ENCODE assay signal across 12 cellular contexts in genomic region chr2:219445220-219445631, GRCh38. TPM values are rescaled to one million over a fixed set of nuclear protein-coding genes. Genes with fewer than 3 reads are reported as not detected.
DNase-seq lines count a peak whose midpoint lies in the region; ATAC-seq and TF ChIP-seq lines count a peak whose summit lies in the region.
"Had no signal": no experiment of that assay in that cellular context is flagged by ENCODE, and none has a peak within 500 bp of the region (broad histone marks: within the 10 kb centered on the region; RNA-seq: fewer than 3 reads in every experiment).

No MANE protein-coding gene starts in this region.

- peaks cover 19 to 41% of the 10 kb centered on the region in 2 experiments for H3K79me1 ChIP-seq in IMR-90 (ENCODE audit: low read depth in 1 of 2, low read length in 2 of 2)

- POLR2A ChIA-PET in IMR-90 (lab: Charles Lee; ENCODE audit: unreplicated experiment), result no interaction called here

- in situ Hi-C loops in IMR-90 (cut with MboI; ENCODE audit: low sequenced_read_pairs), result no loop called here

- DNase-seq in IMR-90 (no peak), hepatocyte (ENCODE audit: low spot score) (no peak), stomach (no peak), globus pallidus (ENCODE audit: low spot score) (no peak)
- no peak for DNase-seq in stimulated activated naive CD8-positive, alpha-beta T cell treated with anti-CD3 and anti-CD28 coated beads, Interleukin-15, amount 100 ng/mL, for 72 hours
- no peak for DNase-seq in central memory CD4-positive, alpha-beta T cell
- no peak for DNase-seq in effector memory CD8-positive, alpha-beta T cell
- DNase-seq: activated CD4-positive, alpha-beta T cell treated with anti-CD3 and anti-CD28 coated beads, Interleukin-2, amount 10 ng/mL, durations not matched to agents 7 days and 5 days; activated T-cell treated with anti-CD3 and anti-CD28 coated beads, Interleukin-2, amount 50 U/mL, for 4 hours; NCI-H1048; stimulated activated naive CD4-positive, alpha-beta T cell treated with Interleukin-2 at 50 U/mL for 16 hours had no signal

- H3K56ac ChIP-seq in IMR-90 (ENCODE audit: extremely low read depth, insufficient read depth, low read length), result no peak overlapping the region

- dilution Hi-C loops in IMR-90 (cut with HindIII; ENCODE audit: low sequenced_read_pairs, unreplicated experiment), result no loop called here

- peak overlapping the region; percentile 34 for H2AFZ ChIP-seq in IMR-90 (replicated peaks; ENCODE audit: low read length, poor library complexity)
- H2AFZ ChIP-seq in hepatocyte, result no peak overlapping the region

- intact Hi-C loops in IMR-90 (cut with micrococcal nuclease), result no loop called here
- intact Hi-C loops in stomach (cut with DNase I; ENCODE audit: low total_unique reads), result no loop called here

- H3K27ac Mint-ChIP-seq in brain, result peak overlapping the region; percentile 90 to 98 (median 96)
- H3K27ac Mint-ChIP-seq in stimulated activated naive CD8-positive, alpha-beta T cell treated with anti-CD3 and anti-CD28 coated beads, Interleukin-15, amount 100 ng/mL, for 72 hours, result peak overlapping the region in 1 of 2 donors; percentile 91
- no peak overlapping the region for H3K27ac Mint-ChIP-seq in effector memory CD8-positive, alpha-beta T cell
- H3K27ac Mint-ChIP-seq: activated CD4-positive, alpha-beta T cell treated with anti-CD3 and anti-CD28 coated beads, Interleukin-2, amount 10 ng/mL, durations not matched to agents 7 days and 5 days had no signal

- H4K91ac ChIP-seq in IMR-90 (ENCODE audit: insufficient read depth, low read depth, low read length), result no peak overlapping the region; the same call in 1 of the 2 replicates

- peak overlapping the region; percentile 75 for H2AK5ac ChIP-seq in IMR-90 (ENCODE audit: low read depth, low read length)

- H3K9me3 Mint-ChIP-seq in brain, result peaks cover 0 to 2% (median 0%) of the 10 kb centered on the region in 5 experiments
- H3K9me3 Mint-ChIP-seq in stimulated activated naive CD8-positive, alpha-beta T cell treated with anti-CD3 and anti-CD28 coated beads, Interleukin-15, amount 100 ng/mL, for 72 hours, result no peaks in the 10 kb centered on the region
- no peaks in the 10 kb centered on the region for H3K9me3 Mint-ChIP-seq in effector memory CD8-positive, alpha-beta T cell
- H3K9me3 Mint-ChIP-seq: activated CD4-positive, alpha-beta T cell treated with anti-CD3 and anti-CD28 coated beads, Interleukin-2, amount 10 ng/mL, durations not matched to agents 7 days and 5 days; activated T-cell treated with anti-CD3 and anti-CD28 coated beads, Interleukin-2, amount 50 U/mL, for 4 hours had no signal

- H3K27me3 ChIP-seq in IMR-90 (ENCODE audit: control insufficient read depth, insufficient read depth, low read length) (no peaks in the 10 kb centered on the region), hepatocyte (peaks cover 16% of the 10 kb centered on the region), stomach (peaks cover 0 to 98% (median 65%) of the 10 kb centered on the region in 3 donors)

- H2BK120ac ChIP-seq in IMR-90 (ENCODE audit: low read depth, low read length), result no peak overlapping the region

- BruUV-seq in IMR-90 (replicated peaks; lab: Mats Ljungman, UMichigan), result no TSS peak

- peaks cover 66% of the 10 kb centered on the region for H3K4me1 Mint-ChIP-seq in brain
- H3K4me1 Mint-ChIP-seq in stimulated activated naive CD8-positive, alpha-beta T cell treated with anti-CD3 and anti-CD28 coated beads, Interleukin-15, amount 100 ng/mL, for 72 hours, result peaks cover 51% of the 10 kb centered on the region
- peaks cover 16% of the 10 kb centered on the region in 2 donors for H3K4me1 Mint-ChIP-seq in effector memory CD8-positive, alpha-beta T cell (ENCODE audit: low read depth in 2 of 2)

- TF ChIP-seq CTCF in IMR-90 (conservative IDR thresholded peaks at IDR 0.05; ENCODE audit: low read depth, low read length) (no peak), brain (conservative IDR thresholded peaks at IDR 0.05) (no peak), hepatocyte (IDR thresholded peaks at IDR 0.05; ENCODE audit: poor library complexity) (no peak), stomach (IDR thresholded peaks at IDR 0.05) (no peak)

- no peak overlapping the region for H3K27ac ChIP-seq in IMR-90 (ENCODE audit: insufficient read depth, low read length)
- no peak overlapping the region for H3K27ac ChIP-seq in hepatocyte
- peak overlapping the region in 4 of 5 donors; percentile 50 to 95 (median 86) for H3K27ac ChIP-seq in stomach

- CTCF ChIA-PET in IMR-90 (lab: Yijun Ruan, JAX), result interaction anchor here (0.6 to 1.3 kb wide), 2 partner anchors 14 to 66 kb away, joined by 3 to 5 read pairs; no protein-coding TSS in a partner anchor

- no peak overlapping the region for H3K23ac ChIP-seq in IMR-90 (ENCODE audit: low read depth, low read length)

- peak overlapping the region in 4 of 5 experiments; percentile 33 to 77 (median 74) for H3K4me3 Mint-ChIP-seq in brain
- H3K4me3 Mint-ChIP-seq in stimulated activated naive CD8-positive, alpha-beta T cell treated with anti-CD3 and anti-CD28 coated beads, Interleukin-15, amount 100 ng/mL, for 72 hours, result no peak overlapping the region
- no peak overlapping the region for H3K4me3 Mint-ChIP-seq in effector memory CD8-positive, alpha-beta T cell
- H3K4me3 Mint-ChIP-seq: activated CD4-positive, alpha-beta T cell treated with anti-CD3 and anti-CD28 coated beads, Interleukin-2, amount 10 ng/mL, durations not matched to agents 7 days and 5 days; activated T-cell treated with anti-CD3 and anti-CD28 coated beads, Interleukin-2, amount 50 U/mL, for 4 hours had no signal

- H2BK20ac ChIP-seq in IMR-90 (ENCODE audit: low read depth, low read length), result no peak overlapping the region

- H4K5ac ChIP-seq in IMR-90 (ENCODE audit: low read depth, low read length), result no peak overlapping the region

- H3K27me3 Mint-ChIP-seq in brain, result peaks cover 5% of the 10 kb centered on the region
- H3K27me3 Mint-ChIP-seq in stimulated activated naive CD8-positive, alpha-beta T cell treated with anti-CD3 and anti-CD28 coated beads, Interleukin-15, amount 100 ng/mL, for 72 hours, result peaks cover 40% of the 10 kb centered on the region
- H3K27me3 Mint-ChIP-seq in effector memory CD8-positive, alpha-beta T cell, result peaks cover 63 to 76% of the 10 kb centered on the region in 2 donors

- H3K4ac ChIP-seq in IMR-90 (ENCODE audit: low read depth, low read length), result 0 out of 2 replicates have a peak overlapping the region, but pooled peaks have one; percentile 35

- no peak overlapping the region; the same call in 2 of the 3 replicates for H2BK15ac ChIP-seq in IMR-90 (ENCODE audit: low read depth, low read length)

- no peaks in the 10 kb centered on the region; the same call in 1 of the 2 replicates for H4K20me1 ChIP-seq in IMR-90 (ENCODE audit: insufficient read depth, low read length)
- H4K20me1 ChIP-seq in hepatocyte (ENCODE audit: insufficient read depth, poor library complexity, severe bottlenecking), result no peaks in the 10 kb centered on the region

- 40% methylated on average over 3 of the region's 5 CpGs; no CpG with 5 or more reads in 1 of the 2 experiments for WGBS in IMR-90 (ENCODE audit: extremely low coverage in 2 of 2, insufficient read length in 1 of 2), 2 experiments
- WGBS in hepatocyte (ENCODE audit: low lambda C conversion rate, missing lambda C conversion rate), result 83% methylated on average over 5 of the region's 5 CpGs
- WGBS in stomach, 5 donors, result 51 to 76% (median 64%) methylated on average over 5 of the region's 5 CpGs

- H3K9me2 ChIP-seq in hepatocyte (replicated peaks; ENCODE audit: insufficient read depth), result no peaks in the 10 kb centered on the region

- no peak for ATAC-seq in IMR-90 (ENCODE audit: low read depth)
- ATAC-seq in stimulated activated naive CD8-positive, alpha-beta T cell treated with anti-CD3 and anti-CD28 coated beads, Interleukin-15, amount 100 ng/mL, for 72 hours, result no peak
- ATAC-seq in effector memory CD8-positive, alpha-beta T cell (replicated peaks), result no peak
- ATAC-seq: activated T-cell treated with anti-CD3 and anti-CD28 coated beads, Interleukin-2, amount 50 U/mL, for 4 hours had no signal

- H3K9me1 ChIP-seq in IMR-90 (ENCODE audit: insufficient read depth, low read length), result peaks cover 15% of the 10 kb centered on the region

- H2BK5ac ChIP-seq in IMR-90 (ENCODE audit: low read depth, low read length, poor library complexity, severe bottlenecking), result peak overlapping the region; percentile 50

- peaks cover 29% of the 10 kb centered on the region for H3K4me1 ChIP-seq in IMR-90 (ENCODE audit: control insufficient read depth, insufficient read depth, low read length)
- H3K4me1 ChIP-seq in hepatocyte (ENCODE audit: insufficient read depth), result peaks cover 21% of the 10 kb centered on the region
- H3K4me1 ChIP-seq in stomach, result peaks cover 31 to 62% (median 39%) of the 10 kb centered on the region in 4 donors

- H3K79me2 ChIP-seq in hepatocyte, result no peaks in the 10 kb centered on the region

- H3K9ac ChIP-seq in IMR-90 (ENCODE audit: low read depth, low read length), result no peak overlapping the region

- H3K36me3 Mint-ChIP-seq in brain, result peaks cover 10% of the 10 kb centered on the region
- no peaks in the 10 kb centered on the region for H3K36me3 Mint-ChIP-seq in effector memory CD8-positive, alpha-beta T cell (ENCODE audit: insufficient read depth)

- no peak for TF ChIP-seq EP300 in stomach (IDR thresholded peaks at IDR 0.05)

- H3K4me2 ChIP-seq in IMR-90 (ENCODE audit: low read depth, low read length) (peak overlapping the region; percentile 43; the same call in 1 of the 2 replicates), hepatocyte (peak overlapping the region; percentile 50)

- no peaks in the 10 kb centered on the region for H3K9me3 ChIP-seq in IMR-90 (ENCODE audit: control insufficient read depth, insufficient read depth, low read length)
- H3K9me3 ChIP-seq in hepatocyte (ENCODE audit: low read depth), result no peaks in the 10 kb centered on the region
- no peaks in the 10 kb centered on the region for H3K9me3 ChIP-seq in stomach

- TF ChIP-seq POLR2A in IMR-90 (IDR thresholded peaks at IDR 0.05; ENCODE audit: low read depth, low read length) (no peak), stomach (IDR thresholded peaks at IDR 0.05) (no peak)

- H3K18ac ChIP-seq in IMR-90 (ENCODE audit: low read depth, low read length), result no peak overlapping the region

- no peak for TF ChIP-seq RAD21 in IMR-90 (IDR thresholded peaks at IDR 0.05; ENCODE audit: low read length)

- no peak overlapping the region for H3K4me3 ChIP-seq in IMR-90 (ENCODE audit: insufficient read depth, low read depth, low read length)
- no peak overlapping the region for H3K4me3 ChIP-seq in hepatocyte
- peak overlapping the region in 3 of 4 donors; percentile 25 to 80 (median 27) for H3K4me3 ChIP-seq in stomach

- peak overlapping the region; percentile 86 for H2AK9ac ChIP-seq in IMR-90 (replicated peaks; ENCODE audit: low read depth, low read length, poor library complexity)

- H3K36me3 ChIP-seq in IMR-90 (ENCODE audit: control insufficient read depth, insufficient read depth, low read length) (peaks cover 33% of the 10 kb centered on the region), hepatocyte (replicated peaks; ENCODE audit: insufficient read depth, low read depth) (no peaks in the 10 kb centered on the region), stomach (no peaks in the 10 kb centered on the region)

- no peak overlapping the region for H4K8ac ChIP-seq in IMR-90 (ENCODE audit: low read depth in 2 of 2, low read length in 2 of 2)

- peak overlapping the region; percentile 45; the same call in 1 of the 2 replicates for H3K14ac ChIP-seq in IMR-90 (replicated peaks; ENCODE audit: low read depth, low read length)

RNA-seq across cellular contexts. Expression of gene SPEG, which starts 10.6 kb away (rescaled TPM):
- total RNA-seq in IMR-90 (2012; rRNA removed), result 6.8 and 7.8 TPM in 2 replicates
- polyA plus RNA-seq in IMR-90 (2012; rRNA removed), result 81.6 and 109 TPM in 2 replicates
- polyA plus RNA-seq in IMR-90 (2012; cell fraction: cytosol; rRNA removed), result 37.7 and 53.1 TPM in 2 replicates
- polyA plus RNA-seq in IMR-90 (2012; cell fraction: nucleus; rRNA removed; ENCODE audit: low replicate concordance), result 492 and 808 TPM in 2 replicates
- polyA plus RNA-seq in brain (ENCODE audit: insufficient read depth, low read depth, low replicate concordance), result 26.3 TPM
- 21.1 and 21.6 TPM in 2 replicates for total RNA-seq in hepatocyte
- 35.8 and 40.0 TPM in 2 replicates for polyA plus RNA-seq in hepatocyte
- 100 to 1,000 TPM in 1 of 5 donors, 10 to 100 TPM in 3, 1 to 10 TPM in 1; 7.4 to 106 (median 30.4) TPM for total RNA-seq in stomach
- 10 to 100 TPM in 1 of 3 donors, 1 to 10 TPM in 2; 9.8 to 65.1 (median 9.9) TPM for polyA plus RNA-seq in stomach

RNA-seq across cellular contexts. Expression of gene DES, which starts 27.0 kb away (rescaled TPM):
- total RNA-seq in IMR-90 (2012; rRNA removed) (3.3 and 4.3 TPM in 2 replicates), hepatocyte (103 and 114 TPM in 2 replicates), stomach (1,000 to 10,000 TPM; 1,078 to 5,539 (median 2,913) TPM)
- polyA plus RNA-seq in IMR-90 (2012; rRNA removed) (4.0 and 4.9 TPM in 2 replicates), brain (ENCODE audit: insufficient read depth, low read depth, low replicate concordance) (9.7 TPM), hepatocyte (58.5 and 60.9 TPM in 2 replicates), stomach (100 to 1,000 TPM; 122 to 803 (median 204) TPM)
- 3.4 and 4.1 TPM in 2 replicates for polyA plus RNA-seq in IMR-90 (2012; cell fraction: cytosol; rRNA removed)
- polyA plus RNA-seq in IMR-90 (2012; cell fraction: nucleus; rRNA removed; ENCODE audit: low replicate concordance), result 3.2 TPM in 2 replicates
- total RNA-seq: activated CD4-positive, alpha-beta T cell treated with anti-CD3 and anti-CD28 coated beads, Interleukin-2, amount 10 ng/mL, durations not matched to agents 7 days and 5 days had no signal

RNA-seq across cellular contexts. Expression of gene GMPPA, which starts 53.5 kb away (rescaled TPM):
- 93.0 and 103 TPM in 2 replicates for total RNA-seq in IMR-90 (2012; rRNA removed)
- polyA plus RNA-seq in IMR-90 (2012; rRNA removed), result 124 and 134 TPM in 2 replicates
- 73.7 and 110 TPM in 2 replicates for polyA plus RNA-seq in IMR-90 (2012; cell fraction: cytosol; rRNA removed)
- polyA plus RNA-seq in IMR-90 (2012; cell fraction: nucleus; rRNA removed; ENCODE audit: low replicate concordance), result 322 and 367 TPM in 2 replicates
- 22.0 TPM for polyA plus RNA-seq in brain (ENCODE audit: insufficient read depth, low read depth, low replicate concordance)
- total RNA-seq in hepatocyte, result 51.3 and 76.5 TPM in 2 replicates
- polyA plus RNA-seq in hepatocyte, result 67.8 and 75.6 TPM in 2 replicates
- total RNA-seq in stomach, result 100 to 1,000 TPM in 1 of 5 donors, 10 to 100 TPM in 4; 16.5 to 185 (median 24.2) TPM
- 10 to 100 TPM; 29.9 to 84.8 (median 58.2) TPM for polyA plus RNA-seq in stomach

RNA-seq across cellular contexts. Expression of gene DNPEP, which starts 57.5 kb away (rescaled TPM):
- total RNA-seq in IMR-90 (2012; rRNA removed) (74.7 and 89.4 TPM in 2 replicates), hepatocyte (53.5 and 72.0 TPM in 2 replicates), stomach (100 to 1,000 TPM in 1 of 5 donors, 10 to 100 TPM in 4; 32.7 to 147 (median 46.4) TPM)
- polyA plus RNA-seq in IMR-90 (2012; rRNA removed) (74.2 and 75.1 TPM in 2 replicates), brain (ENCODE audit: insufficient read depth, low read depth, low replicate concordance) (43.5 TPM), hepatocyte (79.0 and 87.7 TPM in 2 replicates), stomach (100 to 1,000 TPM in 2 of 3 donors, 10 to 100 TPM in 1; 69.2 to 114 (median 105) TPM)
- polyA plus RNA-seq in IMR-90 (2012; cell fraction: cytosol; rRNA removed), result 40.9 and 81.3 TPM in 2 replicates
- polyA plus RNA-seq in IMR-90 (2012; cell fraction: nucleus; rRNA removed; ENCODE audit: low replicate concordance), result 134 and 230 TPM in 2 replicates

Comparison
In these comparisons a context has a peak if more than half of its experiments do, and no peak if none do; other contexts are left out.
1. H3K27ac ChIP-seq: peak in stomach (4 of 5); none in IMR-90 (single experiment) and hepatocyte (single experiment).
2. H3K4me3 ChIP-seq: peak in stomach (3 of 4); none in IMR-90 (single experiment) and hepatocyte (single experiment).
3. H3K27ac Mint-ChIP-seq: peak in brain (5 of 5); none in effector memory CD8-positive, alpha-beta T cell (0 of 2).
4. H3K4me3 Mint-ChIP-seq: peak in brain (4 of 5); none in stimulated activated naive CD8-positive, alpha-beta T cell treated with anti-CD3 and anti-CD28 coated beads, Interleukin-15, amount 100 ng/mL, for 72 hours (0 of 2) and effector memory CD8-positive, alpha-beta T cell (0 of 2).